1 cellular context compared by ENCODE assay signal in genomic region chr1:182965096-182965495, GRCh38.
TF ChIP-seq lines count a peak whose summit lies in the region.

No MANE protein-coding gene starts in this region.

TF ChIP-seq in SK-N-SH, 30 proteins besides CTCF, POLR2A, EP300 and RAD21:
- no peak for TF ChIP-seq USF1 (IDR thresholded peaks at IDR 0.05; ENCODE audit: borderline replicate concordance, low read depth)
- no peak for TF ChIP-seq ZBTB33 (IDR thresholded peaks at IDR 0.05; ENCODE audit: borderline replicate concordance, low read depth)
- TF ChIP-seq GATA2 (CRISPR knock-in tag; IDR thresholded peaks at IDR 0.05) = no peak
- TF ChIP-seq REST (IDR thresholded peaks at IDR 0.05; ENCODE audit: low read depth, low read length) = no peak
- no peak for TF ChIP-seq FOXM1 (IDR thresholded peaks at IDR 0.05; ENCODE audit: low read depth)
- no peak for TF ChIP-seq FOSL2 (IDR thresholded peaks at IDR 0.05; ENCODE audit: borderline replicate concordance, low read depth)
- TF ChIP-seq SIN3A (IDR thresholded peaks at IDR 0.05; ENCODE audit: borderline replicate concordance, low read depth, low read length) = no peak
- TF ChIP-seq RFX5 (IDR thresholded peaks at IDR 0.05; ENCODE audit: low read length) = no peak
- TF ChIP-seq YY1 (IDR thresholded peaks at IDR 0.05; ENCODE audit: low read depth) = no peak
- no peak for TF ChIP-seq SMC3 (IDR thresholded peaks at IDR 0.05; ENCODE audit: low read depth, low read length)
- TF ChIP-seq RCOR1 (IDR thresholded peaks at IDR 0.05; ENCODE audit: low read length) = no peak
- no peak for TF ChIP-seq JUND (IDR thresholded peaks at IDR 0.05)
- TF ChIP-seq POLR2AphosphoS5 (IDR thresholded peaks at IDR 0.05; ENCODE audit: low read depth, low read length) = no peak
- no peak for TF ChIP-seq MEF2A (IDR thresholded peaks at IDR 0.05; ENCODE audit: borderline replicate concordance, low read depth)
